Comparison of ENCODE assay signal across 11 cellular contexts in the genomic region with DNA sequence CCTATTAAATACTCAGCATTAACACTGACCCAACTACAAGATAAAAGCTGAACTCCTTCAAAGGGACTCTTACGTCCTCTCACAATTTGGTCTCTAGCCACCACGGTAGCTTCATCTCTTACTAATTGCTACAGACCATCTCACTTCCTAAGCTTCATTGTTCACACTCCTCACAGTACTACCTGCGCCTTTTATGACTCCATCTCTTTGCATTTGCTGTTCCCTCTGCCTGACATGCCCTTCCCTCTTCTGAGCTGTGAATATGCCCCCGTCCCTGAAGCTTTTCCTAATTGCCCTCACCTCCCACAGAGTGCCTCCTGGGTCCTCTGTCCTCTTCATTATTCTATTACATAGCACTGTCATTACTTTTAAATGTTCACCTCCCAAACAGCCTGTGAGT. TPM values are rescaled to one million over a fixed set of nuclear protein-coding genes. Genes with fewer than 3 reads are reported as not detected.
DNase-seq lines count a peak whose midpoint lies in the region; ATAC-seq and TF ChIP-seq lines count a peak whose summit lies in the region.
"Had no signal": no experiment of that assay in that cellular context is flagged by ENCODE, and none has a peak within 500 bp of the region (broad histone marks: within the 10 kb centered on the region; RNA-seq: fewer than 3 reads in every experiment).

No MANE protein-coding gene starts in this region.

- CTCF ChIA-PET in Caco-2 (lab: Charles Lee) = interaction anchor here (0.5 to 2.1 kb wide), 3 partner anchors 59 to 99 kb away, joined by 4 to 14 read pairs (median 5); no protein-coding TSS in a partner anchor

- H3K27me3 Mint-ChIP-seq in Caco-2 (ENCODE audit: insufficient read depth, unreplicated experiment) = no peaks in the 10 kb centered on the region
- no peaks in the 10 kb centered on the region for H3K27me3 Mint-ChIP-seq in dendritic cell treated with granulocyte-macrophage colony-stimulating factor and Interleukin-4, amounts not matched to agents 40 ng/mL and 50 ng/mL, for 4 days
- H3K27me3 Mint-ChIP-seq in neural progenitor cell (ENCODE audit: insufficient read depth, low read depth) = no peaks in the 10 kb centered on the region

- H3K4me1 Mint-ChIP-seq in Caco-2 (ENCODE audit: low read depth, unreplicated experiment) = peaks cover 31% of the 10 kb centered on the region
- peaks cover 36% of the 10 kb centered on the region for H3K4me1 Mint-ChIP-seq in dendritic cell treated with granulocyte-macrophage colony-stimulating factor and Interleukin-4, amounts not matched to agents 40 ng/mL and 50 ng/mL, for 4 days (ENCODE audit: low read depth)
- peaks cover 28% of the 10 kb centered on the region for H3K4me1 Mint-ChIP-seq in neural progenitor cell

- H3K9me3 Mint-ChIP-seq in Caco-2 (ENCODE audit: unreplicated experiment) = no peaks in the 10 kb centered on the region
- no peaks in the 10 kb centered on the region for H3K9me3 Mint-ChIP-seq in dendritic cell treated with granulocyte-macrophage colony-stimulating factor and Interleukin-4, amounts not matched to agents 40 ng/mL and 50 ng/mL, for 4 days
- H3K9me3 Mint-ChIP-seq in neural progenitor cell = peaks cover 12% of the 10 kb centered on the region

- peaks cover 68% of the 10 kb centered on the region for H3K79me2 ChIP-seq in neural progenitor cell (ENCODE audit: low read depth)

- BruUV-seq in Caco-2 (replicated peaks; lab: Mats Ljungman, UMichigan) = no TSS peak

- H3K36me3 ChIP-seq in Caco-2 (ENCODE audit: control insufficient read depth, insufficient read depth, low read length) (no peaks in the 10 kb centered on the region), MG63 (peaks cover 26% of the 10 kb centered on the region), neural progenitor cell (no peaks in the 10 kb centered on the region)
- H3K36me3 ChIP-seq: left lung had no signal

- intact Hi-C loops in Caco-2 (cut with micrococcal nuclease; ENCODE audit: unreplicated experiment) = loop anchor here (5.0 kb wide), 2 partner anchors 139 to 451 kb away; a partner anchor contains a TSS
- intact Hi-C loops in dendritic cell treated with granulocyte-macrophage colony-stimulating factor and Interleukin-4, amounts not matched to agents 40 ng/mL and 50 ng/mL, for 4 days (cut with micrococcal nuclease) = loop anchor here (5.0 to 10.0 kb wide), 3 partner anchors 54 to 648 kb away; a partner anchor contains a TSS

- in situ Hi-C loops in GM13976 (cut with MboI; ENCODE audit: low sequenced_read_pairs, unreplicated experiment) = no loop called here

- H3K4me3 Mint-ChIP-seq in Caco-2 (ENCODE audit: unreplicated experiment) (peak overlapping the region; percentile 90), neural progenitor cell (peak overlapping the region; percentile 0)
- peak overlapping the region; percentile 88 for H3K4me3 Mint-ChIP-seq in dendritic cell treated with granulocyte-macrophage colony-stimulating factor and Interleukin-4, amounts not matched to agents 40 ng/mL and 50 ng/mL, for 4 days

- H3K9ac ChIP-seq in neural progenitor cell = no peak overlapping the region

- H3K4me1 ChIP-seq in Caco-2 (peaks cover 31% of the 10 kb centered on the region), neural progenitor cell (peaks cover 30% of the 10 kb centered on the region)

- no peak for ATAC-seq in GM21723 (IDR thresholded peaks at IDR 0.05; ENCODE audit: unreplicated experiment)
- ATAC-seq in HG03521 (IDR thresholded peaks at IDR 0.05; ENCODE audit: unreplicated experiment) = no peak
- ATAC-seq in GM21825 (IDR thresholded peaks at IDR 0.05; ENCODE audit: unreplicated experiment) = no peak
- ATAC-seq: left lung had no signal

- POLR2A ChIA-PET in Caco-2 (lab: Charles Lee) = interaction anchor here (0.6 kb wide), 1 partner anchor 17 kb away, joined by 3 read pairs; no protein-coding TSS in a partner anchor

- peak overlapping the region; percentile 9; the same call in 1 of the 2 replicates for H3K4me3 ChIP-seq in Caco-2 (ENCODE audit: low read depth, low read length)
- H3K4me3 ChIP-seq in MG63 = peak overlapping the region; percentile 86; the same call in 1 of the 2 replicates
- no peak overlapping the region for H3K4me3 ChIP-seq in neural progenitor cell

- no peaks in the 10 kb centered on the region for H4K20me1 ChIP-seq in neural progenitor cell (ENCODE audit: low read depth)

- peaks cover 20% of the 10 kb centered on the region for H3F3A ChIP-seq in neural progenitor cell (ENCODE audit: low read depth)

- DNase-seq in Caco-2 (no peak), MG63 (no peak), neural progenitor cell (ENCODE audit: low spot score) (peak; percentile 6), GM13976 (ENCODE audit: low spot score) (no peak)
- DNase-seq: left lung, NCI-H1105 treated with DMSO at 0.1 percent for 48 hours, T1000 had no signal

- no peak overlapping the region for H2AFZ ChIP-seq in neural progenitor cell (replicated peaks)

- H3K27ac ChIP-seq in neural progenitor cell = no peak overlapping the region

- H3K27ac Mint-ChIP-seq in Caco-2 (ENCODE audit: unreplicated experiment) (peak overlapping the region; percentile 28), neural progenitor cell (no peak overlapping the region)
- peak overlapping the region; percentile 94 for H3K27ac Mint-ChIP-seq in dendritic cell treated with granulocyte-macrophage colony-stimulating factor and Interleukin-4, amounts not matched to agents 40 ng/mL and 50 ng/mL, for 4 days

- peak overlapping the region; percentile 96 for H3K4me2 ChIP-seq in neural progenitor cell

- H3K36me3 Mint-ChIP-seq in Caco-2 (ENCODE audit: insufficient read depth, unreplicated experiment) (peaks cover 37% of the 10 kb centered on the region), neural progenitor cell (peaks cover 11% of the 10 kb centered on the region)
- peaks cover 29% of the 10 kb centered on the region for H3K36me3 Mint-ChIP-seq in dendritic cell treated with granulocyte-macrophage colony-stimulating factor and Interleukin-4, amounts not matched to agents 40 ng/mL and 50 ng/mL, for 4 days (ENCODE audit: low read depth)

- H3K9me3 ChIP-seq in Caco-2 = no peaks in the 10 kb centered on the region
- no peaks in the 10 kb centered on the region for H3K9me3 ChIP-seq in MG63
- no peaks in the 10 kb centered on the region for H3K9me3 ChIP-seq in neural progenitor cell (ENCODE audit: low read depth)
- H3K9me3 ChIP-seq: left lung had no signal

- H3K27me3 ChIP-seq in Caco-2 (replicated peaks; ENCODE audit: control insufficient read depth, insufficient read depth, low read length) (no peaks in the 10 kb centered on the region), MG63 (no peaks in the 10 kb centered on the region), neural progenitor cell (no peaks in the 10 kb centered on the region)
- H3K27me3 ChIP-seq: left lung had no signal

- no peak for TF ChIP-seq CTCF in Caco-2 (IDR thresholded peaks at IDR 0.05; ENCODE audit: insufficient read depth in 1 of 2, low read depth in 1 of 2, low read length in 1 of 2, severe bottlenecking in 1 of 2, unreplicated experiment in 1 of 2)
- no peak for TF ChIP-seq CTCF in neural progenitor cell (IDR thresholded peaks at IDR 0.05)
- TF ChIP-seq CTCF in GM13976 (IDR thresholded peaks at IDR 0.05; ENCODE audit: borderline replicate concordance, control extremely low read depth, extremely low read depth, insufficient read depth, missing control alignments) = no peak

RNA-seq across cellular contexts. Expression of a gene that starts 2.5 kb away (rescaled TPM):
- total RNA-seq in Caco-2 (2022) (68.9 TPM in 2 replicates), neural progenitor cell (ENCODE audit: low replicate concordance) (6.6 and 11.6 TPM in 2 replicates)
- total RNA-seq in MG63 (2014; rRNA removed; shearing (Covaris generic); ENCODE audit: low replicate concordance) = 8.5 and 15.6 TPM in 2 replicates

Comparison
In these comparisons a context has a peak if more than half of its experiments do, and no peak if none do; other contexts are left out.
1. H3K4me3 Mint-ChIP-seq: peak in every context shown above with its lines; median percentile 90 in Caco-2; 88 in dendritic cell treated with granulocyte-macrophage colony-stimulating factor and Interleukin-4, amounts not matched to agents 40 ng/mL and 50 ng/mL, for 4 days; 0 in neural progenitor cell.